In genomic region chr9:76704601-76705204, GRCh38 we compare ENCODE assay signal across 8 cellular contexts. TPM values are rescaled to one million over a fixed set of nuclear protein-coding genes. Genes with fewer than 3 reads are reported as not detected.
DNase-seq lines count a peak whose midpoint lies in the region; ATAC-seq and TF ChIP-seq lines count a peak whose summit lies in the region.

No MANE protein-coding gene starts in this region.

- no peak overlapping the region for H2AFZ ChIP-seq in MM.1S (ENCODE audit: low read length)

- no peak overlapping the region for H3K4me2 ChIP-seq in MM.1S (ENCODE audit: low read depth, low read length)

- no peaks in the 10 kb centered on the region for H4K20me1 ChIP-seq in MM.1S (ENCODE audit: insufficient read depth, low read length)

- H3K79me2 ChIP-seq in MM.1S (ENCODE audit: low read length), result no peaks in the 10 kb centered on the region

- peak; percentile 43 for ATAC-seq in esophagus mucosa

- H3K27me3 ChIP-seq in MM.1S (replicated peaks; ENCODE audit: insufficient read depth, low read length), result no peaks in the 10 kb centered on the region
- no peaks in the 10 kb centered on the region for H3K27me3 ChIP-seq in SJCRH30

- no peak overlapping the region for H3K9ac ChIP-seq in MM.1S (ENCODE audit: low read length)

- peak; percentile 7 to 53 for DNase-seq in NCI-H524 (lab: John Stamatoyannopoulos, UW)
- DNase-seq in NCI-H524 treated with DMSO at 0.1 percent for 48 hours (lab: John Stamatoyannopoulos, UW), result no peak
- peak; percentile 61 for DNase-seq in MM.1S
- peak; percentile 51 to 90 for DNase-seq in SJCRH30
- peak; percentile 66 for DNase-seq in myocyte (ENCODE audit: low read depth)
- no peak for DNase-seq in NCI-H187 treated with DMSO at 0.1 percent for 48 hours (lab: John Stamatoyannopoulos, UW)
- no peak for DNase-seq in activated CD8-positive, alpha-beta memory T cell treated with anti-CD3 and anti-CD28 coated beads, Interleukin-2, amount 50 U/mL, for 4 hours

- peak; percentile 66 for TF ChIP-seq CTCF in MM.1S (IDR thresholded peaks at IDR 0.05; ENCODE audit: low read length)

- H3K36me3 ChIP-seq in MM.1S (replicated peaks; ENCODE audit: insufficient read depth, low read length) (no peaks in the 10 kb centered on the region), SJCRH30 (no peaks in the 10 kb centered on the region)

- H3F3A ChIP-seq in MM.1S (ENCODE audit: insufficient read depth, low read length), result no peaks in the 10 kb centered on the region

- H3K27ac ChIP-seq in MM.1S (ENCODE audit: low read length) (no peak overlapping the region), SJCRH30 (no peak overlapping the region)

- no peaks in the 10 kb centered on the region for H3K9me3 ChIP-seq in MM.1S (replicated peaks; ENCODE audit: insufficient read depth, low read length)
- H3K9me3 ChIP-seq in SJCRH30 (replicated peaks), result no peaks in the 10 kb centered on the region

- H3K4me3 ChIP-seq in MM.1S (ENCODE audit: low read length) (no peak overlapping the region), SJCRH30 (no peak overlapping the region)

- H3K4me1 ChIP-seq in MM.1S (ENCODE audit: low read length) (no peaks in the 10 kb centered on the region), SJCRH30 (peaks cover 25% of the 10 kb centered on the region)

- H3K9me2 ChIP-seq in MM.1S (replicated peaks; ENCODE audit: insufficient read depth, low read length), result no peaks in the 10 kb centered on the region

RNA-seq across cellular contexts. Expression of gene PCA3, which starts 59.5 kb away (rescaled TPM):
- total RNA-seq in SJCRH30 (2014; rRNA removed; shearing (Covaris generic)), result 0.35 and 0.59 TPM in 2 replicates
- total RNA-seq in esophagus mucosa, result not detected
- not detected in 2 replicates for total RNA-seq in myocyte
- 28.4 TPM for polyA plus RNA-seq in myocyte (2012)

Comparison
In these comparisons a context has a peak if more than half of its experiments do, and no peak if none do; other contexts are left out.
1. DNase-seq: peak in NCI-H524 (2 of 2), MM.1S (single experiment), SJCRH30 (2 of 2) and myocyte (single experiment); none in NCI-H524 treated with DMSO at 0.1 percent for 48 hours (single experiment), NCI-H187 treated with DMSO at 0.1 percent for 48 hours (single experiment) and activated CD8-positive, alpha-beta memory T cell treated with anti-CD3 and anti-CD28 coated beads, Interleukin-2, amount 50 U/mL, for 4 hours (single experiment).